Comparison of ENCODE assay signal across 1 cellular context in genomic region chr2:232138441-232138840, GRCh38.
TF ChIP-seq lines count a peak whose summit lies in the region.

No MANE protein-coding gene starts in this region.

TF ChIP-seq in IMR-90, 13 proteins besides CTCF, POLR2A, EP300 and RAD21:
- TF ChIP-seq, protein P1, sequence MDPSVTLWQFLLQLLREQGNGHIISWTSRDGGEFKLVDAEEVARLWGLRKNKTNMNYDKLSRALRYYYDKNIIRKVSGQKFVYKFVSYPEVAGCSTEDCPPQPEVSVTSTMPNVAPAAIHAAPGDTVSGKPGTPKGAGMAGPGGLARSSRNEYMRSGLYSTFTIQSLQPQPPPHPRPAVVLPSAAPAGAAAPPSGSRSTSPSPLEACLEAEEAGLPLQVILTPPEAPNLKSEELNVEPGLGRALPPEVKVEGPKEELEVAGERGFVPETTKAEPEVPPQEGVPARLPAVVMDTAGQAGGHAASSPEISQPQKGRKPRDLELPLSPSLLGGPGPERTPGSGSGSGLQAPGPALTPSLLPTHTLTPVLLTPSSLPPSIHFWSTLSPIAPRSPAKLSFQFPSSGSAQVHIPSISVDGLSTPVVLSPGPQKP (IDR thresholded peaks at IDR 0.05; ENCODE audit: borderline replicate concordance, low read depth, low read length): no peak
- TF ChIP-seq FOS (IDR thresholded peaks at IDR 0.05; ENCODE audit: low read depth, low read length) (no peak), NFE2L2 (IDR thresholded peaks at IDR 0.05; ENCODE audit: low read depth, low read length) (no peak), MXI1 (IDR thresholded peaks at IDR 0.05; ENCODE audit: borderline replicate concordance, low read depth, low read length) (no peak), MAFK (IDR thresholded peaks at IDR 0.05; ENCODE audit: low read depth, low read length) (no peak), RCOR1 (IDR thresholded peaks at IDR 0.05; ENCODE audit: insufficient replicate concordance, low read length) (no peak), USF2 (IDR thresholded peaks at IDR 0.05; ENCODE audit: low read depth, low read length) (no peak)
